Comparison of ENCODE assay signal across 12 cellular contexts in genomic region chr6:105593805-105594231, GRCh38.
DNase-seq lines count a peak whose midpoint lies in the region; ATAC-seq, FAIRE-seq and TF ChIP-seq lines count a peak whose summit lies in the region.
"Had no signal": no experiment of that assay in that cellular context is flagged by ENCODE, and none has a peak within 500 bp of the region (broad histone marks: within the 10 kb centered on the region; RNA-seq: fewer than 3 reads in every experiment).

No MANE protein-coding gene starts in this region.

- TF ChIP-seq RAD21 in HepG2 (CRISPR knock-in tag; IDR thresholded peaks at IDR 0.05) = no peak

- no peak overlapping the region for H2AFZ ChIP-seq in osteoblast (ENCODE audit: low read length)
- H2AFZ ChIP-seq in HepG2 (ENCODE audit: low read length) = no peak overlapping the region

- ATAC-seq in HepG2 = no peak
- no peak for ATAC-seq in GM21381 (IDR thresholded peaks at IDR 0.05; ENCODE audit: unreplicated experiment)

- H3K4me3 ChIP-seq in osteoblast (ENCODE audit: insufficient read depth, low read length) (no peak overlapping the region), HepG2 (replicated peaks in 1 of 3; ENCODE audit: insufficient read depth in 1 of 3, low read depth in 2 of 3, low read length in 3 of 3) (no peak overlapping the region)

- H3K9me3 ChIP-seq in osteoblast (ENCODE audit: low read depth, low read length) = no peaks in the 10 kb centered on the region
- H3K9me3 ChIP-seq in HepG2 (ENCODE audit: low read length) = no peaks in the 10 kb centered on the region

- no peaks in the 10 kb centered on the region for H3K36me3 ChIP-seq in osteoblast (ENCODE audit: insufficient read depth, low read length)
- H3K36me3 ChIP-seq in HepG2 (replicated peaks in 1 of 2; ENCODE audit: control insufficient read depth in 1 of 2, insufficient read depth in 2 of 2, low read length in 2 of 2) = no peaks in the 10 kb centered on the region

- H4K20me1 ChIP-seq in osteoblast (ENCODE audit: insufficient read depth, low read length) = no peaks in the 10 kb centered on the region
- no peaks in the 10 kb centered on the region for H4K20me1 ChIP-seq in HepG2 (ENCODE audit: insufficient read depth, low read length)

- H3K27me3 ChIP-seq in osteoblast (ENCODE audit: insufficient read depth, low read length) = no peaks in the 10 kb centered on the region
- H3K27me3 ChIP-seq in HepG2 (ENCODE audit: control insufficient read depth in 1 of 2, insufficient read depth in 2 of 2, low read length in 2 of 2) = peaks cover 0 to 4% of the 10 kb centered on the region in 2 experiments; a peak in 2 of 5 replicates

- POLR2A ChIA-PET in HepG2 (lab: Yijun Ruan, JAX) = no interaction called here

- BruUV-seq in HepG2 (replicated peaks; lab: Mats Ljungman, UMichigan) = no TSS peak

- no peak for FAIRE-seq in HepG2 (lab: Jason Lieb, UNC)
- FAIRE-seq: GM18507 had no signal

- H3K9ac ChIP-seq in HepG2 (ENCODE audit: insufficient read depth, low read depth, low read length) = no peak overlapping the region

- intact Hi-C loops in HepG2 (cut with micrococcal nuclease; ENCODE audit: unreplicated experiment) = no loop called here

- in situ Hi-C loops in HepG2 (cut with HindIII; ENCODE audit: extremely low pct_ligation_motif_present, low pct_unique_long_range_greater_than_20kb) = no loop called here

- TF ChIP-seq EP300 in HepG2 (IDR thresholded peaks at IDR 0.05; ENCODE audit: low read depth in 2 of 2, low read length in 2 of 2) = no peak
- no peak for TF ChIP-seq EP300 in HepG2 (CRISPR knock-in tag; IDR thresholded peaks at IDR 0.05; ENCODE audit: borderline replicate concordance)

- TF ChIP-seq CTCF in osteoblast (IDR thresholded peaks at IDR 0.05; ENCODE audit: extremely low read depth, low read depth, low read length) (no peak), HepG2 (CRISPR knock-in tag; IDR thresholded peaks at IDR 0.05) (no peak)

- CTCF ChIA-PET in HepG2 (lab: Yijun Ruan, JAX; ENCODE audit: low intra/inter-chr PET ratio, low total read pairs) = no interaction called here

- 6% methylated on average over 3 of the region's 3 CpGs for WGBS in HepG2 (ENCODE audit: low lambda C conversion rate)

- H3K4me2 ChIP-seq in osteoblast (ENCODE audit: insufficient read depth, low read length) (no peak overlapping the region), HepG2 (ENCODE audit: low read depth, low read length) (no peak overlapping the region)

- TF ChIP-seq POLR2A in HepG2 (IDR thresholded peaks at IDR 0.05; ENCODE audit: insufficient read depth in 1 of 2, low read depth in 2 of 2, low read length in 2 of 2) = no peak

- DNase-seq in DMS 273 treated with DMSO at 0.1 percent for 48 hours (lab: John Stamatoyannopoulos, UW) (peak; percentile 44), NCI-H524 (lab: John Stamatoyannopoulos, UW) (peak; percentile 64 to 85), epithelial cell of prostate (ENCODE audit: low read depth, low spot score) (no peak), osteoblast (ENCODE audit: insufficient read length, low spot score, missing footprints) (no peak), HepG2 (ENCODE audit: low spot score) (no peak), NOMO-1 treated with DMSO at 0.1 percent for 48 hours (lab: John Stamatoyannopoulos, UW; ENCODE audit: unreplicated experiment) (no peak), NCI-H2227 (lab: John Stamatoyannopoulos, UW; ENCODE audit: unreplicated experiment) (no peak)
- DNase-seq: activated CD4-positive, alpha-beta T cell treated with anti-CD3 and anti-CD28 coated beads, Interleukin-2, amount 10 ng/mL, durations not matched to agents 7 days and 5 days; GDM1; NCI-H1694 had no signal

- peak overlapping the region; percentile 100 for H3K27ac ChIP-seq in epithelial cell of prostate
- peak overlapping the region; percentile 1 for H3K27ac ChIP-seq in osteoblast (ENCODE audit: low read depth, low read length)
- no peak overlapping the region for H3K27ac ChIP-seq in HepG2 (ENCODE audit: extremely low read length, insufficient read depth, low read length)

- H3K79me2 ChIP-seq in osteoblast (ENCODE audit: insufficient read depth, low read length) (no peaks in the 10 kb centered on the region), HepG2 (ENCODE audit: insufficient read depth, low read length) (no peaks in the 10 kb centered on the region)

- H3K4me1 ChIP-seq in osteoblast (ENCODE audit: insufficient read depth, low read length) (peaks cover 28% of the 10 kb centered on the region), HepG2 (ENCODE audit: insufficient read depth, low read length) (no peaks in the 10 kb centered on the region)

TF ChIP-seq in HepG2, 621 proteins besides CTCF, POLR2A, EP300 and RAD21:
- TF ChIP-seq MLXIP (CRISPR knock-in tag; IDR thresholded peaks at IDR 0.05; ENCODE audit: borderline replicate concordance) = no peak
- TF ChIP-seq SRF (IDR thresholded peaks at IDR 0.05; ENCODE audit: low read depth, low read length) = no peak

Comparison
In these comparisons a context has a peak if more than half of its experiments do, and no peak if none do; other contexts are left out.
1. DNase-seq: peak in DMS 273 treated with DMSO at 0.1 percent for 48 hours (single experiment) and NCI-H524 (2 of 2); none in epithelial cell of prostate (single experiment), osteoblast (single experiment), HepG2 (single experiment), NOMO-1 treated with DMSO at 0.1 percent for 48 hours (single experiment) and NCI-H2227 (single experiment).